In the genomic region with DNA sequence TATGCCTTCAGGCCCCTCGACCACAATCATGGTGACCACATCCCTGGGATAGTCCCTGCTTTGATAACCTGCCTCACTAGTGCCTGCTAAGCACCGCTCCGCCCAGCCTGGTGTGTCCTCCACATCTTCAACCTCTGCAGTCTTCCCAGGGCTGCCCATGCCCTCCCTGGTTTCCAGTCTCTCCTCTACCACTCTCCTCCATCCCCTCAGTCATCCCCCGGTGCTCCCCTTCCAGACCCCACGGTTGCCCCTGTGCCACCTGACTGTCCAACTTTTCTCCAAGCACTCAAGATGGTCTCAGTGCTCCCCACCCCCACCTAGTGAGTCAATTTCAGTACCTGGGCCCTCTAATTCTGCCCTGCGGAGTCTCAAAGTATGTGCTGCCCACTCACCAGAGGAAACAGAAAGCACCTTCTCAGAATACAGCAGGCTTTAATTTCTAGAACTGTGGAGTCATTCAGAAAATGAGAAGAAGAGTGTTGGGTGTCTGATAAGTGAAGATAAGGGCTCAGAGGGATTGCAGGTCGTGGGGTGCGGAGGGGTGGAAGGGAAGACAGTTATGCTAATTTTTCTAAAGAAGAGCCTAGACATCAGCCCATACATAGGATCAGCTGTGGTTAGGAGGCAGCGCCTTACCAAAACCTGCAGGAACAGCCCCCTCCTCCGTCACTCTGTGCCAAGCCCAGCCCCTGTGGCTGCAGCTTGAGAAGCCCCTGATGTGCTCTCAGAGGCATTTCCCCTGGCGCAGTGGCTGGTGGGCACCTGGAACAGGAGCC, we compare ENCODE assay signal across 8 cellular contexts. TPM values are rescaled to one million over a fixed set of nuclear protein-coding genes. Genes with fewer than 3 reads are reported as not detected.
DNase-seq lines count a peak whose midpoint lies in the region; ATAC-seq lines count a peak whose summit lies in the region.

No MANE protein-coding gene starts in this region.

- peak; percentile 32 for DNase-seq in activated T-cell treated with anti-CD3 and anti-CD28 coated beads, Interleukin-2, amount 50 U/mL, for 4 hours
- DNase-seq in stimulated activated CD4-positive, alpha-beta T cell treated with anti-CD3 and anti-CD28 coated beads, Interleukin-2, amount 100 ng/mL, for 48 hours: peak; percentile 58 to 62
- DNase-seq in nucleus accumbens (lab: John Stamatoyannopoulos, UW) (no peak), NK-92 (lab: John Stamatoyannopoulos, UW; ENCODE audit: unreplicated experiment) (no peak), NCI-H524 (lab: John Stamatoyannopoulos, UW) (no peak), NCI-H1048 (lab: John Stamatoyannopoulos, UW) (no peak)

- no peaks in the 10 kb centered on the region for H3K9me3 Mint-ChIP-seq in activated T-cell treated with anti-CD3 and anti-CD28 coated beads, Interleukin-2, amount 50 U/mL, for 4 hours

- ATAC-seq in GM19452 (IDR thresholded peaks at IDR 0.05; ENCODE audit: unreplicated experiment): peak; percentile 39
- peak; percentile 61 for ATAC-seq in HG03378 (IDR thresholded peaks at IDR 0.05; ENCODE audit: unreplicated experiment)
- ATAC-seq in activated T-cell treated with anti-CD3 and anti-CD28 coated beads, Interleukin-2, amount 50 U/mL, for 4 hours: peak; percentile 79 to 81

- peak overlapping the region; percentile 78 for H3K4me3 Mint-ChIP-seq in activated T-cell treated with anti-CD3 and anti-CD28 coated beads, Interleukin-2, amount 50 U/mL, for 4 hours

- no peaks in the 10 kb centered on the region for H3K27me3 Mint-ChIP-seq in activated T-cell treated with anti-CD3 and anti-CD28 coated beads, Interleukin-2, amount 50 U/mL, for 4 hours (ENCODE audit: low read depth)

- peaks cover 89% of the 10 kb centered on the region for H3K4me1 Mint-ChIP-seq in activated T-cell treated with anti-CD3 and anti-CD28 coated beads, Interleukin-2, amount 50 U/mL, for 4 hours (ENCODE audit: low read depth)

- H3K36me3 Mint-ChIP-seq in activated T-cell treated with anti-CD3 and anti-CD28 coated beads, Interleukin-2, amount 50 U/mL, for 4 hours (ENCODE audit: insufficient read depth): no peaks in the 10 kb centered on the region

RNA-seq across cellular contexts. Expression of a gene that starts 53.6 kb away (rescaled TPM):
- total RNA-seq in activated T-cell treated with anti-CD3 and anti-CD28 coated beads, Interleukin-2, amount 50 U/mL, for 4 hours: 100 to 1,000 TPM; 125 to 133 (median 128) TPM

Comparison
In these comparisons a context has a peak if more than half of its experiments do, and no peak if none do; other contexts are left out.
1. DNase-seq: peak in activated T-cell treated with anti-CD3 and anti-CD28 coated beads, Interleukin-2, amount 50 U/mL, for 4 hours (single experiment) and stimulated activated CD4-positive, alpha-beta T cell treated with anti-CD3 and anti-CD28 coated beads, Interleukin-2, amount 100 ng/mL, for 48 hours (2 of 2); none in nucleus accumbens (0 of 56), NK-92 (single experiment), NCI-H524 (0 of 2) and NCI-H1048 (single experiment).
2. Peak in every context shown above with its lines, with median percentiles within 50 percentile points of each other: ATAC-seq.